In genomic region chr11:44634401-44635281, GRCh38 we compare ENCODE assay signal across 8 cellular contexts.
DNase-seq lines count a peak whose midpoint lies in the region; ATAC-seq and TF ChIP-seq lines count a peak whose summit lies in the region.

No MANE protein-coding gene starts in this region.

- H3K9me3 Mint-ChIP-seq in HFFc6 = no peaks in the 10 kb centered on the region

- intact Hi-C loops in posterior cingulate gyrus (cut with DNase I) = no loop called here

- H3K4me1 Mint-ChIP-seq in HFFc6 (ENCODE audit: low read depth) = peaks cover 16% of the 10 kb centered on the region

- DNase-seq in AG09319 (ENCODE audit: extremely low read depth, low read depth) (peak; percentile 11), HFFc6 (peak; percentile 16), glomerular visceral epithelial cell (ENCODE audit: extremely low spot score) (peak; percentile 95), posterior cingulate gyrus (peak in 9 of 10 donors; percentile 62 to 97 (median 79)), NCI-H128 (lab: John Stamatoyannopoulos, UW; ENCODE audit: unreplicated experiment) (no peak)

- H3K27me3 Mint-ChIP-seq in HFFc6 (ENCODE audit: insufficient read depth) = peaks cover 34% of the 10 kb centered on the region

- ATAC-seq in SK-N-SH treated with all-trans-retinoic acid at 6 μM for 48 hours (peak; percentile 78), HG03457 (IDR thresholded peaks at IDR 0.05; ENCODE audit: unreplicated experiment) (no peak), HG02970 (IDR thresholded peaks at IDR 0.05; ENCODE audit: low FRiP score, unreplicated experiment) (no peak)

- TF ChIP-seq CTCF in AG09319 (IDR thresholded peaks at IDR 0.05; ENCODE audit: low read depth, low read length) (no peak), HFFc6 (IDR thresholded peaks at IDR 0.05) (no peak)

- no peaks in the 10 kb centered on the region for H3K36me3 Mint-ChIP-seq in HFFc6 (ENCODE audit: low read depth)

- H3K4me3 Mint-ChIP-seq in HFFc6 = no peak overlapping the region

- no peak overlapping the region for H3K27ac Mint-ChIP-seq in HFFc6

TF ChIP-seq in SK-N-SH treated with all-trans-retinoic acid at 6 μM for 48 hours, 23 proteins besides CTCF, POLR2A, EP300 and RAD21:
- TF ChIP-seq ISL1 (CRISPR knock-in tag; IDR thresholded peaks at IDR 0.05) (peak; percentile 21), ZFP3 (CRISPR knock-in tag; IDR thresholded peaks at IDR 0.05) (peak; percentile 10; the same call in 1 of the 2 replicates), TOX (CRISPR knock-in tag; IDR thresholded peaks at IDR 0.05; ENCODE audit: borderline replicate concordance) (no peak), ARNTL (CRISPR knock-in tag; IDR thresholded peaks at IDR 0.05; ENCODE audit: borderline replicate concordance, low read depth) (no peak), CREB5 (CRISPR knock-in tag; IDR thresholded peaks at IDR 0.05; ENCODE audit: low read depth) (peak; percentile 82; the same call in 1 of the 2 replicates), ZNF565 (CRISPR knock-in tag; conservative IDR thresholded peaks at IDR 0.05; ENCODE audit: low read depth) (0 out of 2 replicates have a peak, but pooled peaks have one; percentile 46), TCF4 (CRISPR knock-in tag; IDR thresholded peaks at IDR 0.05; ENCODE audit: borderline replicate concordance) (0 out of 2 replicates have a peak, but pooled peaks have one; percentile 21), ZNF8 (CRISPR knock-in tag; IDR thresholded peaks at IDR 0.05) (peak; percentile 51; the same call in 1 of the 2 replicates), CSDC2 (CRISPR knock-in tag; IDR thresholded peaks at IDR 0.05) (peak; percentile 14; the same call in 1 of the 2 replicates), OSR1 (CRISPR knock-in tag; IDR thresholded peaks at IDR 0.05) (no peak), ZNF70 (CRISPR knock-in tag; IDR thresholded peaks at IDR 0.05) (no peak)
- TF ChIP-seq, protein P1, sequence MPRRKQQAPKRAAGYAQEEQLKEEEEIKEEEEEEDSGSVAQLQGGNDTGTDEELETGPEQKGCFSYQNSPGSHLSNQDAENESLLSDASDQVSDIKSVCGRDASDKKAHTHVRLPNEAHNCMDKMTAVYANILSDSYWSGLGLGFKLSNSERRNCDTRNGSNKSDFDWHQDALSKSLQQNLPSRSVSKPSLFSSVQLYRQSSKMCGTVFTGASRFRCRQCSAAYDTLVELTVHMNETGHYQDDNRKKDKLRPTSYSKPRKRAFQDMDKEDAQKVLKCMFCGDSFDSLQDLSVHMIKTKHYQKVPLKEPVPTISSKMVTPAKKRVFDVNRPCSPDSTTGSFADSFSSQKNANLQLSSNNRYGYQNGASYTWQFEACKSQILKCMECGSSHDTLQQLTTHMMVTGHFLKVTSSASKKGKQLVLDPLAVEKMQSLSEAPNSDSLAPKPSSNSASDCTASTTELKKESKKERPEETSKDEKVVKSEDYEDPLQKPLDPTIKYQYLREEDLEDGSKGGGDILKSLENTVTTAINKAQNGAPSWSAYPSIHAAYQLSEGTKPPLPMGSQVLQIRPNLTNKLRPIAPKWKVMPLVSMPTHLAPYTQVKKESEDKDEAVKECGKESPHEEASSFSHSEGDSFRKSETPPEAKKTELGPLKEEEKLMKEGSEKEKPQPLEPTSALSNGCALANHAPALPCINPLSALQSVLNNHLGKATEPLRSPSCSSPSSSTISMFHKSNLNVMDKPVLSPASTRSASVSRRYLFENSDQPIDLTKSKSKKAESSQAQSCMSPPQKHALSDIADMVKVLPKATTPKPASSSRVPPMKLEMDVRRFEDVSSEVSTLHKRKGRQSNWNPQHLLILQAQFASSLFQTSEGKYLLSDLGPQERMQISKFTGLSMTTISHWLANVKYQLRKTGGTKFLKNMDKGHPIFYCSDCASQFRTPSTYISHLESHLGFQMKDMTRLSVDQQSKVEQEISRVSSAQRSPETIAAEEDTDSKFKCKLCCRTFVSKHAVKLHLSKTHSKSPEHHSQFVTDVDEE (CRISPR knock-in tag; IDR thresholded peaks at IDR 0.05) = peak; percentile 83
TF ChIP-seq in SK-N-SH treated with all-trans-retinoic acid at 6 μM for 48 hours: peak in this region for 8.
